ENCODE assay signal across 11 cellular contexts in the genomic region with DNA sequence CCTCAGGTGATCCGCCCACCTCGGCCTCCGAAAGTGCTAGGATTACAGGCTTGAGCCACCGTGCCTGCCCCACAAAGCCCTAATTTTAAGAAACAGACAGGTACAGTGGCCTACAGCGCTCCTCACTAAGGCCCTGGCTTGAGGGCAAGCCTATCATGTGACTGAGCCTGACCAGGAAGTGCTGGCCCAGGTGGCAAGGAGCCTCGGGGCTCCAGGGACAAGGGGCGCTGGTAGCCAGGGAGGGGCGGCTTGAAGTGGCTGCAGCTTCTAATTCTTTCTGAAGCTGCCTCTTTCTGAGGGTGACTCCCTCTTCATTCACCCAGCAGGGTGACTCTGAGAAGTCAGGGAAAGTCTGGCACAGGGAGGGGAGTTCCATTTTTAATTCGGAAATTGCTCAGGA.
A peak's percentile ranks its signal among the peaks of the same experiment; 100 is the strongest.
DNase-seq lines count a peak whose midpoint lies in the region; ATAC-seq lines count a peak whose summit lies in the region.
"Had no signal": no experiment of that assay in that cellular context is flagged by ENCODE, and none has a peak within 500 bp of the region (broad histone marks: within the 10 kb centered on the region; RNA-seq: fewer than 3 reads in every experiment).

No MANE protein-coding gene starts in this region.

- intact Hi-C loops in CD4-positive, alpha-beta memory T cell (cut with micrococcal nuclease) = loop anchor here (5.0 kb wide), 3 partner anchors 53 to 473 kb away; no protein-coding TSS in a partner anchor

- ATAC-seq in GM19351 (IDR thresholded peaks at IDR 0.05; ENCODE audit: unreplicated experiment) = no peak

- H3K9ac ChIP-seq in rectal smooth muscle tissue (ENCODE audit: low read length) = no peak overlapping the region

- peak overlapping the region; percentile 83 to 96 (median 91) for H3K27ac Mint-ChIP-seq in CD4-positive, alpha-beta memory T cell

- POLR2A ChIA-PET in CD4-positive, alpha-beta memory T cell (lab: Charles Lee; ENCODE audit: partially characterized antibody) = no interaction called here

- CTCF ChIA-PET in CD4-positive, alpha-beta memory T cell (lab: Charles Lee; ENCODE audit: partially characterized antibody) = no interaction called here

- H3K4me1 ChIP-seq in CD4-positive, alpha-beta memory T cell (ENCODE audit: insufficient read depth, low read length) = peaks cover 70% of the 10 kb centered on the region
- H3K4me1 ChIP-seq in rectal smooth muscle tissue (ENCODE audit: control insufficient read depth, insufficient read depth, low read length) = peaks cover 5% of the 10 kb centered on the region

- no peaks in the 10 kb centered on the region for H3K9me3 ChIP-seq in CD4-positive, alpha-beta memory T cell (ENCODE audit: control insufficient read depth in 1 of 2, low read length in 2 of 2)
- H3K9me3 ChIP-seq in KOPT-K1 (ENCODE audit: insufficient read depth, low read length, poor library complexity, severe bottlenecking) = no peaks in the 10 kb centered on the region

- no peak for DNase-seq in CD4-positive, alpha-beta memory T cell
- no peak for DNase-seq in stimulated activated CD4-positive, alpha-beta T cell treated with anti-CD3 and anti-CD28 coated beads, Interleukin-1b, Interleukin-23, amount 100 ng/mL, for 48 hours
- DNase-seq in SW 1271 (lab: John Stamatoyannopoulos, UW) (no peak), SW480 (ENCODE audit: low spot score) (no peak)
- DNase-seq: cerebellar nuclear complex, NCI-H526 had no signal

- no peaks in the 10 kb centered on the region for H3K36me3 ChIP-seq in CD4-positive, alpha-beta memory T cell (ENCODE audit: insufficient read depth, low read length)
- H3K36me3 ChIP-seq in KOPT-K1 (ENCODE audit: insufficient read depth, low read length) (peaks cover 18% of the 10 kb centered on the region), rectal smooth muscle tissue (ENCODE audit: control insufficient read depth, insufficient read depth, low read length) (no peaks in the 10 kb centered on the region)

- H3K27me3 Mint-ChIP-seq in CD4-positive, alpha-beta memory T cell = no peaks in the 10 kb centered on the region
- H3K27me3 Mint-ChIP-seq: activated CD4-positive, alpha-beta T cell treated with anti-CD3 and anti-CD28 coated beads, Interleukin-2, amount 10 ng/mL, durations not matched to agents 7 days and 5 days had no signal

- peak overlapping the region in 4 of 8 donors; percentile 17 to 91 (median 86) for H3K4me3 Mint-ChIP-seq in CD4-positive, alpha-beta memory T cell

- no peaks in the 10 kb centered on the region for H3K27me3 ChIP-seq in CD4-positive, alpha-beta memory T cell (ENCODE audit: insufficient read depth, low read length)
- H3K27me3 ChIP-seq in rectal smooth muscle tissue (ENCODE audit: control insufficient read depth, insufficient read depth, low read length) = no peaks in the 10 kb centered on the region

- H3K4me3 ChIP-seq in CD4-positive, alpha-beta memory T cell (ENCODE audit: low read length in 2 of 2) = no peak overlapping the region
- no peak overlapping the region for H3K4me3 ChIP-seq in rectal smooth muscle tissue (ENCODE audit: low read length)

- peaks cover 0 to 2% of the 10 kb centered on the region in 2 donors for H3K36me3 Mint-ChIP-seq in CD4-positive, alpha-beta memory T cell

- peaks cover 59 to 73% (median 67%) of the 10 kb centered on the region in 4 donors for H3K4me1 Mint-ChIP-seq in CD4-positive, alpha-beta memory T cell

- H3K27ac ChIP-seq in CD4-positive, alpha-beta memory T cell (ENCODE audit: low read depth, low read length) = no peak overlapping the region
- peak overlapping the region; percentile 98 for H3K27ac ChIP-seq in KOPT-K1 (ENCODE audit: low read depth, low read length, poor library complexity, severe bottlenecking)
- peak overlapping the region; percentile 97 for H3K27ac ChIP-seq in cingulate gyrus (ENCODE audit: low read depth, low read length)
- peak overlapping the region; percentile 55 for H3K27ac ChIP-seq in rectal smooth muscle tissue (ENCODE audit: low read depth, low read length)

- no peaks in the 10 kb centered on the region for H3K9me3 Mint-ChIP-seq in CD4-positive, alpha-beta memory T cell
- H3K9me3 Mint-ChIP-seq: activated CD4-positive, alpha-beta T cell treated with anti-CD3 and anti-CD28 coated beads, Interleukin-2, amount 10 ng/mL, durations not matched to agents 7 days and 5 days had no signal
